8 cellular contexts compared by ENCODE assay signal in the genomic region with DNA sequence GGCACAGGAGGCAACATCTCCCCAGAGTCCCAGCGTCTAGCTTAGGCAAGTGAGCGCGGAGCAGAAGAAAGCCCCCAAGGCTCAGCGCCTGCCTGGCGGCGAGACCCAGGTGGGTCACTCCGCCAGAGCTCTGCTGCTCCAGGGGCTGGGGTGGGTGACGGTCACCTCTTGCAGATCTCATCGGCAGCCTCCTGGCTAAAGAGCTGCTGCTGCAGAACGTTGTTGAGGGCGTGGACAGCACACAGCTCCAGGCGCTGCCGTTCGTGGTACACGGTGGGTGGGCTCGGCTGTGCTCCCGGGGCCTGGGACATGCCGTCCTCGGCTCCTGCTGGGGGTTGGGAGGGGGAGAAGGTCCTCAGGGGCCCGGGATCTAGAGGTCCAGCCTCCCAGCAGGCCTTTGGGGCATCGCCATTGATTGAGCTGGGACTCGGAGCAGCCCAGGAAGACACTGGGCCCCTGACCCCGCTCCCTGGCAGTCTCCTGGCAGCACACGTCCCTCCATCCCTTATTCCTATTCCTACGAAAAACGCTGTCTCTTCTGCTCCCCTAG. TPM values are rescaled to one million over a fixed set of nuclear protein-coding genes. Genes with fewer than 3 reads are reported as not detected.
A peak's percentile ranks its signal among the peaks of the same experiment; 100 is the strongest.
DNase-seq lines count a peak whose midpoint lies in the region; ATAC-seq and TF ChIP-seq lines count a peak whose summit lies in the region.

No MANE protein-coding gene starts in this region.

- no peaks in the 10 kb centered on the region for H3K9me3 ChIP-seq in HAP-1
- H3K9me3 ChIP-seq in iPS-15b (ENCODE audit: control insufficient read depth, insufficient read depth, low read length): no peaks in the 10 kb centered on the region

- DNase-seq in HAP-1 (ENCODE audit: low spot score in 2 of 2) (no peak), HEK293T (ENCODE audit: extremely low spot score) (no peak), NCI-H1048 (lab: John Stamatoyannopoulos, UW) (no peak)
- no peak for DNase-seq in activated T-helper 2 cell treated with anti-CD3 and anti-CD28 coated beads, Interferon-gamma antibody, Interleukin-2, Interleukin-4, amounts not matched to agents 10 μg/mL and 5 μg/mL and 100 μg/mL, durations not matched to agents 14 hours and 24 hours and 36 hours (ENCODE audit: low spot score)
- no peak for DNase-seq in stimulated activated naive CD4-positive, alpha-beta T cell (lab: John Stamatoyannopoulos, UW)

- in situ Hi-C loops in HAP-1 (cut with MboI; ENCODE audit: low sequenced_read_pairs): no loop called here

- peak overlapping the region; percentile 97 for H3K27ac Mint-ChIP-seq in activated T-helper 2 cell treated with anti-CD3 and anti-CD28 coated beads, Interferon-gamma antibody, Interleukin-2, Interleukin-4, amounts not matched to agents 10 μg/mL and 5 μg/mL and 100 μg/mL, durations not matched to agents 14 hours and 24 hours and 36 hours
- peak overlapping the region; percentile 89 for H3K27ac Mint-ChIP-seq in stimulated activated memory B cell treated with anti-CD40 and anti-IgM and Interleukin-4, amounts not matched to agents 10 μg/mL and 1 μg/mL and 100 μg/mL, for 72 hours

- H3K4me3 ChIP-seq in HAP-1 (peak overlapping the region; percentile 57), iPS-15b (ENCODE audit: low read depth, low read length) (peak overlapping the region; percentile 62)

- H3K4me1 Mint-ChIP-seq in activated T-helper 2 cell treated with anti-CD3 and anti-CD28 coated beads, Interferon-gamma antibody, Interleukin-2, Interleukin-4, amounts not matched to agents 10 μg/mL and 5 μg/mL and 100 μg/mL, durations not matched to agents 14 hours and 24 hours and 36 hours (ENCODE audit: low read depth): peaks cover 9% of the 10 kb centered on the region
- H3K4me1 Mint-ChIP-seq in stimulated activated memory B cell treated with anti-CD40 and anti-IgM and Interleukin-4, amounts not matched to agents 10 μg/mL and 1 μg/mL and 100 μg/mL, for 72 hours: peaks cover 28% of the 10 kb centered on the region

- peaks cover 12% of the 10 kb centered on the region for H3K36me3 Mint-ChIP-seq in activated T-helper 2 cell treated with anti-CD3 and anti-CD28 coated beads, Interferon-gamma antibody, Interleukin-2, Interleukin-4, amounts not matched to agents 10 μg/mL and 5 μg/mL and 100 μg/mL, durations not matched to agents 14 hours and 24 hours and 36 hours (ENCODE audit: low read depth)
- H3K36me3 Mint-ChIP-seq in stimulated activated memory B cell treated with anti-CD40 and anti-IgM and Interleukin-4, amounts not matched to agents 10 μg/mL and 1 μg/mL and 100 μg/mL, for 72 hours: peaks cover 24% of the 10 kb centered on the region

- H3K9ac ChIP-seq in iPS-15b (ENCODE audit: low read depth, low read length): no peak overlapping the region

- H3K36me3 ChIP-seq in HAP-1 (replicated peaks) (no peaks in the 10 kb centered on the region), iPS-15b (ENCODE audit: control insufficient read depth, insufficient read depth, low read length) (no peaks in the 10 kb centered on the region)

- H3K9me3 Mint-ChIP-seq in activated T-helper 2 cell treated with anti-CD3 and anti-CD28 coated beads, Interferon-gamma antibody, Interleukin-2, Interleukin-4, amounts not matched to agents 10 μg/mL and 5 μg/mL and 100 μg/mL, durations not matched to agents 14 hours and 24 hours and 36 hours: no peaks in the 10 kb centered on the region
- H3K9me3 Mint-ChIP-seq in stimulated activated memory B cell treated with anti-CD40 and anti-IgM and Interleukin-4, amounts not matched to agents 10 μg/mL and 1 μg/mL and 100 μg/mL, for 72 hours: peaks cover 2% of the 10 kb centered on the region

- no peaks in the 10 kb centered on the region for H3K27me3 Mint-ChIP-seq in activated T-helper 2 cell treated with anti-CD3 and anti-CD28 coated beads, Interferon-gamma antibody, Interleukin-2, Interleukin-4, amounts not matched to agents 10 μg/mL and 5 μg/mL and 100 μg/mL, durations not matched to agents 14 hours and 24 hours and 36 hours (ENCODE audit: low read depth)
- H3K27me3 Mint-ChIP-seq in stimulated activated memory B cell treated with anti-CD40 and anti-IgM and Interleukin-4, amounts not matched to agents 10 μg/mL and 1 μg/mL and 100 μg/mL, for 72 hours: peaks cover 20% of the 10 kb centered on the region

- H3K4me3 Mint-ChIP-seq in activated T-helper 2 cell treated with anti-CD3 and anti-CD28 coated beads, Interferon-gamma antibody, Interleukin-2, Interleukin-4, amounts not matched to agents 10 μg/mL and 5 μg/mL and 100 μg/mL, durations not matched to agents 14 hours and 24 hours and 36 hours (ENCODE audit: low read depth): peak overlapping the region; percentile 90
- H3K4me3 Mint-ChIP-seq in stimulated activated memory B cell treated with anti-CD40 and anti-IgM and Interleukin-4, amounts not matched to agents 10 μg/mL and 1 μg/mL and 100 μg/mL, for 72 hours: peak overlapping the region; percentile 82

- POLR2A ChIA-PET in HEK293T (lab: Yijun Ruan, JAX): no interaction called here

- no peaks in the 10 kb centered on the region for H3K27me3 ChIP-seq in HAP-1 (ENCODE audit: low read depth)
- H3K27me3 ChIP-seq in iPS-15b (ENCODE audit: control insufficient read depth, insufficient read depth, low read length): peaks cover 8% of the 10 kb centered on the region

- H3K4me1 ChIP-seq in HAP-1 (no peaks in the 10 kb centered on the region), iPS-15b (ENCODE audit: control insufficient read depth, insufficient read depth, low read length) (no peaks in the 10 kb centered on the region)

- CTCF ChIA-PET in HEK293T (lab: Yijun Ruan, JAX): no interaction called here

- intact Hi-C loops in activated T-helper 2 cell treated with anti-CD3 and anti-CD28 coated beads, Interferon-gamma antibody, Interleukin-2, Interleukin-4, amounts not matched to agents 10 μg/mL and 5 μg/mL and 100 μg/mL, durations not matched to agents 14 hours and 24 hours and 36 hours (cut with micrococcal nuclease): loop anchor here (2.0 to 10.0 kb wide), 3 partner anchors 125 to 599 kb away; a partner anchor contains a TSS

- no peak for ATAC-seq in stimulated activated memory B cell treated with anti-CD40 and anti-IgM and Interleukin-4, amounts not matched to agents 10 μg/mL and 1 μg/mL and 100 μg/mL, for 72 hours
- ATAC-seq in GM18867 (IDR thresholded peaks at IDR 0.05; ENCODE audit: unreplicated experiment): no peak

TF ChIP-seq in HEK293T, 16 proteins besides CTCF, POLR2A, EP300 and RAD21:
- no peak for TF ChIP-seq HDGF (IDR thresholded peaks at IDR 0.05; ENCODE audit: borderline replicate concordance)
- TF ChIP-seq TARDBP (IDR thresholded peaks at IDR 0.05): no peak
- no peak for TF ChIP-seq LEF1 (IDR thresholded peaks at IDR 0.05; ENCODE audit: borderline replicate concordance)
- no peak for TF ChIP-seq FOXK2 (IDR thresholded peaks at IDR 0.05)
- TF ChIP-seq, protein P1, sequence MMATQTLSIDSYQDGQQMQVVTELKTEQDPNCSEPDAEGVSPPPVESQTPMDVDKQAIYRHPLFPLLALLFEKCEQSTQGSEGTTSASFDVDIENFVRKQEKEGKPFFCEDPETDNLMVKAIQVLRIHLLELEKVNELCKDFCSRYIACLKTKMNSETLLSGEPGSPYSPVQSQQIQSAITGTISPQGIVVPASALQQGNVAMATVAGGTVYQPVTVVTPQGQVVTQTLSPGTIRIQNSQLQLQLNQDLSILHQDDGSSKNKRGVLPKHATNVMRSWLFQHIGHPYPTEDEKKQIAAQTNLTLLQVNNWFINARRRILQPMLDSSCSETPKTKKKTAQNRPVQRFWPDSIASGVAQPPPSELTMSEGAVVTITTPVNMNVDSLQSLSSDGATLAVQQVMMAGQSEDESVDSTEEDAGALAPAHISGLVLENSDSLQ (IDR thresholded peaks at IDR 0.05): no peak
- TF ChIP-seq SUZ12 (IDR thresholded peaks at IDR 0.05): no peak
- no peak for TF ChIP-seq CTBP1 (IDR thresholded peaks at IDR 0.05; ENCODE audit: borderline replicate concordance)
- TF ChIP-seq ELF4 (IDR thresholded peaks at IDR 0.05): no peak
- TF ChIP-seq FOXM1 (IDR thresholded peaks at IDR 0.05; ENCODE audit: borderline replicate concordance): no peak
- no peak for TF ChIP-seq SP1 (IDR thresholded peaks at IDR 0.05)
- TF ChIP-seq L3MBTL2 (conservative IDR thresholded peaks at IDR 0.05): no peak
- TF ChIP-seq NFRKB (IDR thresholded peaks at IDR 0.05): no peak
- no peak for TF ChIP-seq FOXA1 (IDR thresholded peaks at IDR 0.05)
- TF ChIP-seq ZNF384 (IDR thresholded peaks at IDR 0.05): no peak
- TF ChIP-seq ARNT (IDR thresholded peaks at IDR 0.05): no peak
- TF ChIP-seq BHLHE40 (IDR thresholded peaks at IDR 0.05; ENCODE audit: borderline replicate concordance): no peak

RNA-seq across cellular contexts. Expression of a gene that starts 0.8 kb away (rescaled TPM):
- 39.9 and 43.6 TPM in 2 replicates for total RNA-seq in activated T-helper 2 cell treated with anti-CD3 and anti-CD28 coated beads, Interferon-gamma antibody, Interleukin-2, Interleukin-4, amounts not matched to agents 10 μg/mL and 5 μg/mL and 100 μg/mL, durations not matched to agents 14 hours and 24 hours and 36 hours

RNA-seq across cellular contexts. Expression of a gene that starts 3.5 kb away (rescaled TPM):
- total RNA-seq in activated T-helper 2 cell treated with anti-CD3 and anti-CD28 coated beads, Interferon-gamma antibody, Interleukin-2, Interleukin-4, amounts not matched to agents 10 μg/mL and 5 μg/mL and 100 μg/mL, durations not matched to agents 14 hours and 24 hours and 36 hours: not detected in 2 replicates

RNA-seq across cellular contexts. Expression of a gene that starts 33.5 kb away (rescaled TPM):
- 0.28 and 0.82 TPM in 2 replicates for total RNA-seq in activated T-helper 2 cell treated with anti-CD3 and anti-CD28 coated beads, Interferon-gamma antibody, Interleukin-2, Interleukin-4, amounts not matched to agents 10 μg/mL and 5 μg/mL and 100 μg/mL, durations not matched to agents 14 hours and 24 hours and 36 hours

RNA-seq across cellular contexts. Expression of a gene that starts 33.9 kb away (rescaled TPM):
- 76.0 and 76.2 TPM in 2 replicates for total RNA-seq in activated T-helper 2 cell treated with anti-CD3 and anti-CD28 coated beads, Interferon-gamma antibody, Interleukin-2, Interleukin-4, amounts not matched to agents 10 μg/mL and 5 μg/mL and 100 μg/mL, durations not matched to agents 14 hours and 24 hours and 36 hours

RNA-seq across cellular contexts. Expression of a gene that starts 58.0 kb away (rescaled TPM):
- 0.18 TPM in 1 of 2 replicates, not detected in the other for total RNA-seq in activated T-helper 2 cell treated with anti-CD3 and anti-CD28 coated beads, Interferon-gamma antibody, Interleukin-2, Interleukin-4, amounts not matched to agents 10 μg/mL and 5 μg/mL and 100 μg/mL, durations not matched to agents 14 hours and 24 hours and 36 hours
